Comparison of ENCODE assay signal across 12 cellular contexts in genomic region chr17:73227379-73227778, GRCh38. TPM values are rescaled to one million over a fixed set of nuclear protein-coding genes. Genes with fewer than 3 reads are reported as not detected.
DNase-seq lines count a peak whose midpoint lies in the region; TF ChIP-seq lines count a peak whose summit lies in the region.
"Had no signal": no experiment of that assay in that cellular context is flagged by ENCODE, and none has a peak within 500 bp of the region (broad histone marks: within the 10 kb centered on the region; RNA-seq: fewer than 3 reads in every experiment).

No MANE protein-coding gene starts in this region.

- H3K27ac ChIP-seq in A673 (ENCODE audit: low read depth, low read length, poor library complexity, severe bottlenecking) (peak overlapping the region; percentile 15), SJSA1 (peak overlapping the region; percentile 66), epithelial cell of prostate (peak overlapping the region; percentile 31), suprapubic skin (no peak overlapping the region)
- H3K27ac ChIP-seq: colonic mucosa, thoracic aorta had no signal

- TF ChIP-seq EP300 in suprapubic skin (IDR thresholded peaks at IDR 0.05): no peak

- H3K9me3 ChIP-seq in A673 (ENCODE audit: low read depth, low read length, poor library complexity, severe bottlenecking): no peaks in the 10 kb centered on the region
- no peaks in the 10 kb centered on the region for H3K9me3 ChIP-seq in SJSA1 (replicated peaks)
- H3K9me3 ChIP-seq in suprapubic skin: no peaks in the 10 kb centered on the region
- H3K9me3 ChIP-seq: colonic mucosa, thoracic aorta had no signal

- BruUV-seq in A673 (replicated peaks; lab: Mats Ljungman, UMichigan): no TSS peak

- H3K4me3 ChIP-seq in A673 (ENCODE audit: low read depth, low read length, poor library complexity, severe bottlenecking): no peak overlapping the region
- no peak overlapping the region for H3K4me3 ChIP-seq in SJSA1
- H3K4me3 ChIP-seq in suprapubic skin: no peak overlapping the region
- H3K4me3 ChIP-seq: colonic mucosa, thoracic aorta had no signal

- WGBS in suprapubic skin: 64% methylated on average over 3 of the region's 3 CpGs

- no peak for TF ChIP-seq POLR2A in suprapubic skin (IDR thresholded peaks at IDR 0.05)

- TF ChIP-seq CTCF in A673 (conservative IDR thresholded peaks at IDR 0.05; ENCODE audit: low read depth, low read length) (no peak), GM10266 (IDR thresholded peaks at IDR 0.05; ENCODE audit: control insufficient read depth, insufficient read depth, low read depth, missing control alignments) (no peak), suprapubic skin (IDR thresholded peaks at IDR 0.05) (no peak)

- CTCF ChIA-PET in A673 (lab: Charles Lee): no interaction called here

- DNase-seq in A673 (ENCODE audit: low spot score) (no peak), GM10266 (ENCODE audit: extremely low spot score) (peak; percentile 34), SJSA1 (ENCODE audit: low read depth in 1 of 2, low spot score in 2 of 2) (no peak), epithelial cell of prostate (ENCODE audit: low read depth, low spot score) (no peak), NCI-H2227 treated with DMSO at 0.1 percent for 48 hours (lab: John Stamatoyannopoulos, UW) (no peak), hippocampal formation (lab: John Stamatoyannopoulos, UW) (no peak), suprapubic skin (ENCODE audit: low spot score in 2 of 2) (no peak)
- no peak for DNase-seq in effector CD4-positive, alpha-beta T cell
- DNase-seq: colonic mucosa, NCI-H187, SHP77 treated with DMSO at 0.1 percent for 48 hours had no signal

- POLR2A ChIA-PET in A673 (lab: Charles Lee; ENCODE audit: low non-redundant PET): no interaction called here

- no peaks in the 10 kb centered on the region for H3K36me3 ChIP-seq in A673 (ENCODE audit: insufficient read depth, low read length, poor library complexity, severe bottlenecking)
- peaks cover 44% of the 10 kb centered on the region for H3K36me3 ChIP-seq in SJSA1
- no peaks in the 10 kb centered on the region for H3K36me3 ChIP-seq in suprapubic skin
- H3K36me3 ChIP-seq: colonic mucosa, thoracic aorta had no signal

- intact Hi-C loops in A673 (cut with micrococcal nuclease; ENCODE audit: unreplicated experiment): no loop called here

- H3K27me3 ChIP-seq in A673 (replicated peaks; ENCODE audit: insufficient read depth, low read depth, low read length, poor library complexity) (no peaks in the 10 kb centered on the region), SJSA1 (replicated peaks) (no peaks in the 10 kb centered on the region), suprapubic skin (no peaks in the 10 kb centered on the region)
- H3K27me3 ChIP-seq: colonic mucosa had no signal

- peaks cover 24% of the 10 kb centered on the region for H3K4me1 ChIP-seq in A673 (ENCODE audit: insufficient read depth, low read length, poor library complexity, severe bottlenecking)
- peaks cover 67% of the 10 kb centered on the region for H3K4me1 ChIP-seq in SJSA1 (replicated peaks)
- peaks cover 54% of the 10 kb centered on the region for H3K4me1 ChIP-seq in suprapubic skin

RNA-seq across cellular contexts. Expression of gene CPSF4L, which starts 34.3 kb away (rescaled TPM):
- total RNA-seq in A673 (2021) (0.24 TPM in 1 of 2 replicates, not detected in the other), suprapubic skin (not detected)
- total RNA-seq in SJSA1 (2014; rRNA removed; shearing (Covaris generic)): 0.21 TPM in 1 of 2 replicates, not detected in the other
- total RNA-seq: colonic mucosa, thoracic aorta had no signal

RNA-seq across cellular contexts. Expression of gene COG1, which starts 34.5 kb away (rescaled TPM):
- 32.2 and 36.0 TPM in 2 replicates for total RNA-seq in A673 (2021)
- total RNA-seq in SJSA1 (2014; rRNA removed; shearing (Covaris generic)): 20.2 and 29.3 TPM in 2 replicates
- total RNA-seq in suprapubic skin: 10 to 100 TPM; 17.9 to 65.8 (median 23.8) TPM
